ENCODE assay signal across 1 cellular context in the genomic region with DNA sequence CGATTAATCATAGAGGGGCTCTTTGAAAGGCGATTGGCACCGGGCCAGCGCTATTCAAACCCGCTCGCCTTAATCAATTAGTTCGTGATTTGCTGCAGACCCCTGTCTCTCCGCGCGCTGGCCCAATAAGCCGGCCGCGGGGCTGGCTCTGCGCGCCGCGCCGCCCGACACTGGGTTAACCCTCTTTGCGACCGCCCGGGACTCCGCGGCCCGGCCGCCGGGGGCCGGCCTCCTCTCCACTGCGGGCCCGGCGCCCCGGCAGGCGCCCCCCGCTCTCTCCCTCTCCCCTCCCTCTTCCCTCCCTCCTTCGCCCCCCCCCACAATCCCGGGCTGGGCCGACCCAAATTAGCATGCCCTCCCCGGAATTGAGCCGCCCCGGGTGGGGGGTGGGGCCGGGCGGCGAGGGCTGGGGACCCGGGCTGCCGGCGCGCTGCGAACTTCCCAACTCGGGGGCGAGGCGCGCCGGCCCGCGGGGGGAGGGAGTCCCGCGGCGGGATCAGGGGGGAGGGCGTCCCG.
A peak's percentile ranks its signal among the peaks of the same experiment; 100 is the strongest.
TF ChIP-seq lines count a peak whose summit lies in the region.

No MANE protein-coding gene starts in this region.

TF ChIP-seq in IMR-90, 13 proteins besides CTCF, POLR2A, EP300 and RAD21:
- peak; percentile 51; the same call in 1 of the 2 replicates for TF ChIP-seq MAZ (IDR thresholded peaks at IDR 0.05; ENCODE audit: borderline replicate concordance, low read depth, low read length)
- no peak for TF ChIP-seq MXI1 (IDR thresholded peaks at IDR 0.05; ENCODE audit: borderline replicate concordance, low read depth, low read length)
